Comparison of ENCODE assay signal across 8 cellular contexts in the genomic region with DNA sequence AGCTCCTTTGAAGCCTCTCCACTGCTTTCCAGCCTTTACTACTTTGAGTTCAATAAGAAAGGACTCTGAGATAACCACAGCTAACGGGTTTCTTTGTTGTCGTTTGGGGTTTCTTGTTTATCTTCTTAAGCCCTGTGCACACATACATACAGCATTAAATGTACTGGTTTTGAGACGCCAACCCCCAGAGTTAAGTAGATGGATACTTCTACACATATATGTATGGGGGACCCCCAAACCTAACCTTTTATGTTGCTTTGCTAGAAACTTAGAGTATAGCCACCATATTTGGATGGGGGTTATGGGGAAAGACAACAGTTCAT. TPM values are rescaled to one million over a fixed set of nuclear protein-coding genes. Genes with fewer than 3 reads are reported as not detected.
A peak's percentile ranks its signal among the peaks of the same experiment; 100 is the strongest.
DNase-seq lines count a peak whose midpoint lies in the region; ATAC-seq and TF ChIP-seq lines count a peak whose summit lies in the region.

No MANE protein-coding gene starts in this region.

- peaks cover 10% of the 10 kb centered on the region for H3K36me3 ChIP-seq in skeletal muscle satellite cell (ENCODE audit: insufficient read depth, low read length)

- no peak overlapping the region for H4K8ac ChIP-seq in H9 (replicated peaks; ENCODE audit: insufficient read length, low read depth, low read length)

- no peak overlapping the region for H4K5ac ChIP-seq in H9 (ENCODE audit: insufficient read length, low read depth, low read length)

- H3K9ac ChIP-seq in H9 (ENCODE audit: extremely low read depth, insufficient read length, low read length) (peak overlapping the region; percentile 71), skeletal muscle satellite cell (ENCODE audit: low read depth, low read length) (peak overlapping the region; percentile 97)

- no peaks in the 10 kb centered on the region; the same call in 1 of the 2 replicates for H3K27me3 Mint-ChIP-seq in H9 (ENCODE audit: low read depth)
- H3K27me3 Mint-ChIP-seq in T-helper 1 cell treated with Interleukin-12 subunit alpha and Interleukin-12 subunit beta and Interleukin-4 antibody, amounts not matched to agents 30 μg/mL and 1 μg/mL, for 36 hours (ENCODE audit: low read depth) = no peaks in the 10 kb centered on the region

- H2AFZ ChIP-seq in H9 (ENCODE audit: low read length) = no peak overlapping the region

- H3K27ac Mint-ChIP-seq in H9 = peak overlapping the region; percentile 86 to 96 (median 95); a peak in 6 of 7 replicates
- peak overlapping the region; percentile 94 for H3K27ac Mint-ChIP-seq in T-helper 1 cell treated with Interleukin-12 subunit alpha and Interleukin-12 subunit beta and Interleukin-4 antibody, amounts not matched to agents 30 μg/mL and 1 μg/mL, for 36 hours

- H2AK5ac ChIP-seq in H9 (ENCODE audit: insufficient read length, low read length) = no peak overlapping the region

- H3K27ac ChIP-seq in H9 (ENCODE audit: insufficient read length, low read depth, low read length) = peak overlapping the region; percentile 37

- H2BK5ac ChIP-seq in H9 (ENCODE audit: insufficient read length, low read length) = no peak overlapping the region

- H3K56ac ChIP-seq in H9 (ENCODE audit: insufficient read length, low read depth, low read length) = no peak overlapping the region

- H2BK15ac ChIP-seq in H9 (ENCODE audit: low read depth, low read length) = no peak overlapping the region

- H3K79me2 ChIP-seq in H9 (ENCODE audit: insufficient read depth, low read length) = no peaks in the 10 kb centered on the region

- no peak overlapping the region for H3K14ac ChIP-seq in H9 (ENCODE audit: insufficient read depth, low read length)

- H3K23ac ChIP-seq in H9 (ENCODE audit: insufficient read length, low read depth, low read length) = no peak overlapping the region

- peak overlapping the region; percentile 88 to 93 for H3K4me3 Mint-ChIP-seq in H9
- peak overlapping the region; percentile 81 for H3K4me3 Mint-ChIP-seq in T-helper 1 cell treated with Interleukin-12 subunit alpha and Interleukin-12 subunit beta and Interleukin-4 antibody, amounts not matched to agents 30 μg/mL and 1 μg/mL, for 36 hours

- H3K4me1 ChIP-seq in H9 (ENCODE audit: insufficient read depth, low read length) (peaks cover 2% of the 10 kb centered on the region; the same call in 1 of the 2 replicates), skeletal muscle satellite cell (ENCODE audit: control insufficient read depth, insufficient read depth, low read length) (peaks cover 21% of the 10 kb centered on the region)

- no peak overlapping the region for H2BK12ac ChIP-seq in H9 (ENCODE audit: insufficient read length, low read depth, low read length)

- no peak overlapping the region for H3K18ac ChIP-seq in H9 (ENCODE audit: insufficient read length, low read depth, low read length)

- no peaks in the 10 kb centered on the region for H3K9me3 Mint-ChIP-seq in H9
- no peaks in the 10 kb centered on the region for H3K9me3 Mint-ChIP-seq in T-helper 1 cell treated with Interleukin-12 subunit alpha and Interleukin-12 subunit beta and Interleukin-4 antibody, amounts not matched to agents 30 μg/mL and 1 μg/mL, for 36 hours

- H4K20me1 ChIP-seq in H9 (ENCODE audit: control insufficient read depth, insufficient read depth, insufficient read length) = no peaks in the 10 kb centered on the region

- H3K4ac ChIP-seq in H9 (ENCODE audit: low read depth, low read length) = no peak overlapping the region

- peaks cover 3 to 26% (median 7%) of the 10 kb centered on the region in 3 experiments; a peak in 5 of 7 replicates for H3K36me3 Mint-ChIP-seq in H9 (ENCODE audit: insufficient read depth in 1 of 3, low read depth in 3 of 3)
- H3K36me3 Mint-ChIP-seq in T-helper 1 cell treated with Interleukin-12 subunit alpha and Interleukin-12 subunit beta and Interleukin-4 antibody, amounts not matched to agents 30 μg/mL and 1 μg/mL, for 36 hours (ENCODE audit: low read depth) = peaks cover 33% of the 10 kb centered on the region

- no peaks in the 10 kb centered on the region for H3K79me1 ChIP-seq in H9 (ENCODE audit: insufficient read depth, low read depth, low read length, poor library complexity, severe bottlenecking)

- TF ChIP-seq CTCF in H9 (conservative IDR thresholded peaks at IDR 0.05) = no peak
- no peak for TF ChIP-seq CTCF in fibroblast of the aortic adventitia (IDR thresholded peaks at IDR 0.05; ENCODE audit: insufficient read depth, low read length)

- no CpG with 5 or more reads among the region's 3 CpGs for WGBS in H9 (ENCODE audit: extremely low coverage, insufficient read length, low lambda C conversion rate)

- H3K23me2 ChIP-seq in H9 (ENCODE audit: insufficient read length, low read depth, low read length, poor library complexity, severe bottlenecking) = no peaks in the 10 kb centered on the region

- no peak overlapping the region for H4K91ac ChIP-seq in H9 (ENCODE audit: insufficient read length, low read depth, low read length)

- no peak for ATAC-seq in HG03159 (IDR thresholded peaks at IDR 0.05; ENCODE audit: unreplicated experiment)
- ATAC-seq in GM18511 (IDR thresholded peaks at IDR 0.05; ENCODE audit: unreplicated experiment) = no peak

- H3K4me3 ChIP-seq in fibroblast of the aortic adventitia (ENCODE audit: low read depth, low read length) (peak overlapping the region; percentile 84), skeletal muscle satellite cell (ENCODE audit: low read length) (peak overlapping the region; percentile 84)

- no peak for DNase-seq in H9
- no peak for DNase-seq in fibroblast of the aortic adventitia (ENCODE audit: low read depth)
- no peak for DNase-seq in stimulated activated CD4-positive, alpha-beta T cell treated with anti-CD3 and anti-CD28 coated beads, Interleukin-2, amount 100 ng/mL, for 48 hours
- DNase-seq in stimulated activated naive CD4-positive, alpha-beta T cell treated with Interleukin-2 at 50 U/mL for 16 hours (lab: John Stamatoyannopoulos, UW) = no peak

- no peak overlapping the region for H3T11ph ChIP-seq in H9 (ENCODE audit: low read length)

- H3K4me1 Mint-ChIP-seq in H9 = peaks cover 28 to 31% of the 10 kb centered on the region in 2 experiments
- H3K4me1 Mint-ChIP-seq in T-helper 1 cell treated with Interleukin-12 subunit alpha and Interleukin-12 subunit beta and Interleukin-4 antibody, amounts not matched to agents 30 μg/mL and 1 μg/mL, for 36 hours (ENCODE audit: low read depth) = peaks cover 30% of the 10 kb centered on the region

- H2BK20ac ChIP-seq in H9 (ENCODE audit: low read depth, low read length, poor library complexity, severe bottlenecking) = no peak overlapping the region

- no peaks in the 10 kb centered on the region for H3K9me3 ChIP-seq in H9 (ENCODE audit: control insufficient read depth, low read depth, low read length)
- no peaks in the 10 kb centered on the region for H3K9me3 ChIP-seq in skeletal muscle satellite cell (replicated peaks; ENCODE audit: low read length)

- H3K27me3 ChIP-seq in H9 (ENCODE audit: insufficient read depth, low read length) (no peaks in the 10 kb centered on the region), skeletal muscle satellite cell (ENCODE audit: control insufficient read depth, insufficient read depth, low read length) (no peaks in the 10 kb centered on the region)

- H3K4me2 ChIP-seq in H9 (ENCODE audit: insufficient read depth, insufficient read length, low read length) (peak overlapping the region; percentile 57), skeletal muscle satellite cell (ENCODE audit: low read length) (peak overlapping the region; percentile 92)

- H2BK120ac ChIP-seq in H9 (ENCODE audit: low read depth, low read length, poor library complexity, severe bottlenecking) = no peak overlapping the region

RNA-seq across cellular contexts. Expression of a gene that starts 0.7 kb away (rescaled TPM):
- 12.6 and 13.9 TPM in 2 replicates for total RNA-seq in H9 (2021)
- 13.8 and 15.6 TPM in 2 replicates for total RNA-seq in fibroblast of the aortic adventitia (ENCODE audit: low replicate concordance)
- total RNA-seq in skeletal muscle satellite cell (2012; rRNA removed) = 6.3 TPM in 2 replicates
